8 cellular contexts compared by ENCODE assay signal in genomic region chr3:108153451-108153981, GRCh38.
DNase-seq lines count a peak whose midpoint lies in the region; ATAC-seq and TF ChIP-seq lines count a peak whose summit lies in the region.

No MANE protein-coding gene starts in this region.

- H3K79me2 ChIP-seq in SK-N-SH (ENCODE audit: insufficient read depth) = no peaks in the 10 kb centered on the region

- H3K27me3 Mint-ChIP-seq in brain = no peaks in the 10 kb centered on the region

- POLR2A ChIA-PET in A673 (lab: Charles Lee; ENCODE audit: low non-redundant PET) = no interaction called here
- POLR2A ChIA-PET in SK-N-SH (lab: Yijun Ruan, JAX) = no interaction called here

- no peak overlapping the region for H3K27ac Mint-ChIP-seq in brain

- H3K36me3 ChIP-seq in A673 (ENCODE audit: insufficient read depth, low read length, poor library complexity, severe bottlenecking) (no peaks in the 10 kb centered on the region), SK-N-SH (replicated peaks in 1 of 2; ENCODE audit: control insufficient read depth in 1 of 2, insufficient read depth in 2 of 2, low read length in 1 of 2) (no peaks in the 10 kb centered on the region)

- TF ChIP-seq EP300 in SK-N-SH (IDR thresholded peaks at IDR 0.05; ENCODE audit: borderline replicate concordance in 1 of 2, low read depth in 1 of 2, low read length in 1 of 2) = no peak

- H3K4me3 Mint-ChIP-seq in brain = no peak overlapping the region

- H2AFZ ChIP-seq in SK-N-SH (ENCODE audit: low read depth) = no peak overlapping the region

- no peak overlapping the region for H3K27ac ChIP-seq in A673 (ENCODE audit: low read depth, low read length, poor library complexity, severe bottlenecking)
- no peak overlapping the region for H3K27ac ChIP-seq in SK-N-SH (ENCODE audit: low read depth in 2 of 2, low read length in 1 of 2)

- peak; percentile 74 for TF ChIP-seq RAD21 in SK-N-SH (IDR thresholded peaks at IDR 0.05; ENCODE audit: low read length)

- intact Hi-C loops in A673 (cut with micrococcal nuclease; ENCODE audit: unreplicated experiment) = loop anchor here (1.0 to 10.0 kb wide), 3 partner anchors 253 to 401 kb away; no protein-coding TSS in a partner anchor

- WGBS in SK-N-SH (ENCODE audit: low lambda C conversion rate) = 92% methylated on average over 6 of the region's 7 CpGs

- H3K27me3 ChIP-seq in A673 (replicated peaks; ENCODE audit: insufficient read depth, low read depth, low read length, poor library complexity) = no peaks in the 10 kb centered on the region
- no peaks in the 10 kb centered on the region for H3K27me3 ChIP-seq in SK-N-SH (ENCODE audit: insufficient read depth)

- H3K4me3 ChIP-seq in A673 (ENCODE audit: low read depth, low read length, poor library complexity, severe bottlenecking) (no peak overlapping the region), SK-N-SH (ENCODE audit: low read depth in 2 of 2, low read length in 1 of 2) (no peak overlapping the region; a peak in 1 of 4 replicates)

- H3K9me3 Mint-ChIP-seq in brain = no peaks in the 10 kb centered on the region

- H3K36me3 Mint-ChIP-seq in brain = no peaks in the 10 kb centered on the region

- ATAC-seq in GM18517 (IDR thresholded peaks at IDR 0.05; ENCODE audit: unreplicated experiment) = no peak

- BruUV-seq in A673 (replicated peaks; lab: Mats Ljungman, UMichigan) = no TSS peak

- CTCF ChIA-PET in A673 (lab: Charles Lee) = interaction anchor here (0.6 to 2.1 kb wide), 4 partner anchors 154 to 399 kb away, joined by 3 to 12 read pairs (median 4); no protein-coding TSS in a partner anchor
- CTCF ChIA-PET in SK-N-SH (lab: Yijun Ruan, JAX) = interaction anchor here (0.7 to 3.2 kb wide), 16 partner anchors 9 to 476 kb away, joined by 3 to 25 read pairs (median 3); no protein-coding TSS in a partner anchor

- DNase-seq in A673 (ENCODE audit: low spot score) = peak; percentile 89
- DNase-seq in HUDEP-2 (lab: John Stamatoyannopoulos, UW; ENCODE audit: unreplicated experiment in 76 of 76) = peak in 42 of 76 experiments; percentile 4 to 65 (median 24)
- DNase-seq in SK-N-SH = peak; percentile 17
- peak; percentile 34 to 68 for DNase-seq in lung microvascular endothelial cell (ENCODE audit: low read depth in 2 of 2)
- DNase-seq in NCI-H510A (lab: John Stamatoyannopoulos, UW) = no peak

- no peaks in the 10 kb centered on the region for H3K9me2 ChIP-seq in SK-N-SH

- H3K9ac ChIP-seq in SK-N-SH = no peak overlapping the region

- H3K4me1 ChIP-seq in A673 (ENCODE audit: insufficient read depth, low read length, poor library complexity, severe bottlenecking) = no peaks in the 10 kb centered on the region
- peaks cover 0 to 5% of the 10 kb centered on the region in 2 experiments; a peak in 1 of 4 replicates for H3K4me1 ChIP-seq in SK-N-SH (ENCODE audit: control insufficient read depth in 1 of 2, insufficient read depth in 2 of 2, low read depth in 1 of 2, low read length in 1 of 2)

- no peaks in the 10 kb centered on the region for H4K20me1 ChIP-seq in SK-N-SH (ENCODE audit: insufficient read depth)

- H3K9me3 ChIP-seq in A673 (ENCODE audit: low read depth, low read length, poor library complexity, severe bottlenecking) (no peaks in the 10 kb centered on the region), SK-N-SH (no peaks in the 10 kb centered on the region)

- no peaks in the 10 kb centered on the region for H3F3A ChIP-seq in SK-N-SH (replicated peaks; ENCODE audit: insufficient read depth)

- TF ChIP-seq CTCF in A673 (conservative IDR thresholded peaks at IDR 0.05; ENCODE audit: low read depth, low read length) = peak; percentile 79
- TF ChIP-seq CTCF in GM12873 (IDR thresholded peaks at IDR 0.05; ENCODE audit: insufficient read depth, low read depth, low read length, missing control alignments) = peak; percentile 57
- peak; percentile 54 for TF ChIP-seq CTCF in SK-N-SH (IDR thresholded peaks at IDR 0.05)
- peak; percentile 10 to 50 for TF ChIP-seq CTCF in brain (conservative IDR thresholded peaks at IDR 0.05)

- peaks cover 15% of the 10 kb centered on the region for H3K4me1 Mint-ChIP-seq in brain

- H3K4me2 ChIP-seq in SK-N-SH = no peak overlapping the region

TF ChIP-seq in SK-N-SH, 30 proteins besides CTCF, POLR2A, EP300 and RAD21:
- TF ChIP-seq SMC3 (IDR thresholded peaks at IDR 0.05; ENCODE audit: low read depth, low read length) (peak; percentile 49), USF2 (IDR thresholded peaks at IDR 0.05; ENCODE audit: borderline replicate concordance, low read depth, low read length) (no peak), NFIC (IDR thresholded peaks at IDR 0.05; ENCODE audit: borderline replicate concordance) (no peak; the same call in 1 of the 2 replicates), RXRA (IDR thresholded peaks at IDR 0.05; ENCODE audit: borderline replicate concordance, low read depth) (no peak), PBX3 (IDR thresholded peaks at IDR 0.05) (no peak), ELF1 (IDR thresholded peaks at IDR 0.05) (peak; percentile 75), USF1 (IDR thresholded peaks at IDR 0.05; ENCODE audit: borderline replicate concordance, low read depth) (no peak), TAF1 (IDR thresholded peaks at IDR 0.05; ENCODE audit: borderline replicate concordance, low read depth, low read length) (no peak), JUND (IDR thresholded peaks at IDR 0.05) (no peak), RCOR1 (IDR thresholded peaks at IDR 0.05; ENCODE audit: low read length) (no peak)
TF ChIP-seq in SK-N-SH: peak in this region for 2.
